15 cellular contexts compared by ENCODE assay signal in the genomic region with DNA sequence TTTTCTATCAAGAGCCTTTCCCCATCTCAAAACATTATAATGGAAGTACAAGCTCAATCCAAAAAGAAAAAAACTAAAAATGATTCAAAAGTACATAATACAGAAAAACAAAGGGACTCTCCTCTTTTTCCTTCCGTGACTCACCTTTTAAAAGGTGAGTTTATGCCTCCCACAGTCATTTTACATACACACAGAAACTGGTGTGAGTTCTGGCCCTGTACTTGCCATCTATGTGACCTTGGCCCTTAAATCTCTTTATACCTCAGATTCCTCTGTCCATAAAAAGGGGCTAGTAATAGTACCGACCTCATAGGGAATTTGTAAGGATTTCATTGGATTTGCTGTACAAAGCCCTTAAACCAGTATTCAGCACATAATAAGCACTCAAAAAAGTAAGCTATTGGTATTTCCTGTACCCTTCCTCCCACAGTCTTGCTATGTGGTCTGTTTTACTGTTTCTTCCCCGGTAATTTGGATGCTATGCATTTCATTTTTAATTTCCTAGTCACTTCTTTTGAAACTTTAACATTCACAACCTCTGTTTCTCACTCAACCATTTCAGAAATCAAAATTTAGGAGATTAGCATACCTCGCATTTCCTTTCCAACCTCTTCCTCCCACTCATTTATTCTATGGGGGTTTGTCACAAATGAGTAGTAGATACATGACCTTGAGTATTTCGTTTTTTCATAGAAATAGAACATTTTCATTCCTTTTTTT. TPM values are rescaled to one million over a fixed set of nuclear protein-coding genes. Genes with fewer than 3 reads are reported as not detected.
DNase-seq lines count a peak whose midpoint lies in the region; ATAC-seq and TF ChIP-seq lines count a peak whose summit lies in the region.
"Had no signal": no experiment of that assay in that cellular context is flagged by ENCODE, and none has a peak within 500 bp of the region (broad histone marks: within the 10 kb centered on the region; RNA-seq: fewer than 3 reads in every experiment).

No MANE protein-coding gene starts in this region.

- peak overlapping the region; percentile 68 to 75 for H3K4me3 Mint-ChIP-seq in activated T-cell treated with anti-CD3 and anti-CD28 coated beads, Interleukin-2, amount 50 U/mL, for 72 hours
- H3K4me3 Mint-ChIP-seq in T-helper 17 cell, result peak overlapping the region; percentile 67
- peak overlapping the region; percentile 49 to 70 for H3K4me3 Mint-ChIP-seq in effector memory CD8-positive, alpha-beta T cell

- WGBS in esophagus muscularis mucosa, result 79% methylated on average over 5 of the region's 5 CpGs

- intact Hi-C loops in esophagus muscularis mucosa (cut with DNase I), result no loop called here

- ATAC-seq in activated T-cell treated with anti-CD3 and anti-CD28 coated beads, Interleukin-2, amount 50 U/mL, for 72 hours (replicated peaks in 1 of 2), result peak; percentile 66 to 72
- ATAC-seq in T-helper 17 cell, result peak; percentile 26
- no peak for ATAC-seq in effector memory CD8-positive, alpha-beta T cell (replicated peaks)
- peak; percentile 67 for ATAC-seq in stimulated activated naive CD8-positive, alpha-beta T cell treated with anti-CD3 and anti-CD28 coated beads, Interleukin-15, Interleukin-2, amounts not matched to agents 100 U/mL and 50 U/mL, for 24 hours

- H3K27me3 ChIP-seq in esophagus muscularis mucosa, result no peaks in the 10 kb centered on the region
- H3K27me3 ChIP-seq: cardiac muscle cell had no signal

- no peak for TF ChIP-seq CTCF in esophagus muscularis mucosa (IDR thresholded peaks at IDR 0.05)

- H3K4me1 ChIP-seq in esophagus muscularis mucosa, result peaks cover 0 to 3% (median 0%) of the 10 kb centered on the region in 4 donors

- no peak for TF ChIP-seq POLR2A in esophagus muscularis mucosa (IDR thresholded peaks at IDR 0.05; ENCODE audit: low read depth)

- H3K36me3 ChIP-seq in esophagus muscularis mucosa, result peaks cover 8 to 44% (median 24%) of the 10 kb centered on the region in 4 donors

- peaks cover 5 to 36% of the 10 kb centered on the region in 2 donors for H3K36me3 Mint-ChIP-seq in activated T-cell treated with anti-CD3 and anti-CD28 coated beads, Interleukin-2, amount 50 U/mL, for 72 hours (ENCODE audit: insufficient read depth in 2 of 2)
- peaks cover 14% of the 10 kb centered on the region for H3K36me3 Mint-ChIP-seq in T-helper 17 cell (ENCODE audit: low read depth)
- H3K36me3 Mint-ChIP-seq in effector memory CD8-positive, alpha-beta T cell (ENCODE audit: insufficient read depth), result peaks cover 50% of the 10 kb centered on the region

- no peak overlapping the region for H3K4me3 ChIP-seq in esophagus muscularis mucosa
- H3K4me3 ChIP-seq: cardiac muscle cell, HAP-1 had no signal

- H3K9me3 ChIP-seq in T-helper 17 cell (ENCODE audit: control insufficient read depth, low read length, poor library complexity, severe bottlenecking) (no peaks in the 10 kb centered on the region), esophagus muscularis mucosa (no peaks in the 10 kb centered on the region)
- H3K9me3 ChIP-seq: HAP-1 had no signal

- H3K27ac Mint-ChIP-seq in activated T-cell treated with anti-CD3 and anti-CD28 coated beads, Interleukin-2, amount 50 U/mL, for 72 hours, result peak overlapping the region; percentile 68
- no peak overlapping the region for H3K27ac Mint-ChIP-seq in T-helper 17 cell
- H3K27ac Mint-ChIP-seq in effector memory CD8-positive, alpha-beta T cell, result no peak overlapping the region

- H3K27me3 Mint-ChIP-seq in activated T-cell treated with anti-CD3 and anti-CD28 coated beads, Interleukin-2, amount 50 U/mL, for 72 hours (ENCODE audit: low read depth), result no peaks in the 10 kb centered on the region
- H3K27me3 Mint-ChIP-seq in T-helper 17 cell, result no peaks in the 10 kb centered on the region
- no peaks in the 10 kb centered on the region for H3K27me3 Mint-ChIP-seq in effector memory CD8-positive, alpha-beta T cell

- no peak for TF ChIP-seq EP300 in esophagus muscularis mucosa (IDR thresholded peaks at IDR 0.05)

- no peak for DNase-seq in activated T-cell treated with anti-CD3 and anti-CD28 coated beads, Interleukin-2, amount 50 U/mL, for 72 hours
- no peak for DNase-seq in activated T-cell treated with anti-CD3 and anti-CD28 coated beads, Interleukin-2, amount 50 U/mL, for 1 hour
- no peak for DNase-seq in T-helper 17 cell
- DNase-seq in effector memory CD8-positive, alpha-beta T cell, result no peak
- DNase-seq in stimulated activated naive CD8-positive, alpha-beta T cell treated with anti-CD3 and anti-CD28 coated beads, Interleukin-15, Interleukin-2, amounts not matched to agents 100 U/mL and 50 U/mL, for 24 hours, result no peak
- no peak for DNase-seq in stimulated activated naive CD4-positive, alpha-beta T cell treated with Interleukin-2 at 50 U/mL for 16 hours (lab: John Stamatoyannopoulos, UW)
- no peak for DNase-seq in cerebellar cortex (ENCODE audit: low spot score)
- no peak for DNase-seq in esophagus muscularis mucosa (ENCODE audit: extremely low spot score)
- DNase-seq: DMS53; NCI-H1048; NCI-H345; stimulated activated CD8-positive, alpha-beta memory T cell treated with anti-CD3 and anti-CD28 coated beads, Interleukin-4, amount 100 ng/mL, for 48 hours; T-helper 9 cell had no signal

- no peaks in the 10 kb centered on the region for H3K9me3 Mint-ChIP-seq in activated T-cell treated with anti-CD3 and anti-CD28 coated beads, Interleukin-2, amount 50 U/mL, for 72 hours
- H3K9me3 Mint-ChIP-seq in effector memory CD8-positive, alpha-beta T cell, result no peaks in the 10 kb centered on the region

- peaks cover 58% of the 10 kb centered on the region for H3K4me1 Mint-ChIP-seq in activated T-cell treated with anti-CD3 and anti-CD28 coated beads, Interleukin-2, amount 50 U/mL, for 72 hours (ENCODE audit: low read depth)
- H3K4me1 Mint-ChIP-seq in T-helper 17 cell, result peaks cover 46% of the 10 kb centered on the region
- H3K4me1 Mint-ChIP-seq in effector memory CD8-positive, alpha-beta T cell (ENCODE audit: low read depth in 2 of 2), result peaks cover 38 to 58% of the 10 kb centered on the region in 2 donors

- H3K27ac ChIP-seq in esophagus muscularis mucosa (replicated peaks in 1 of 4), result no peak overlapping the region

RNA-seq across cellular contexts. Expression of gene STK17A, which starts 39.0 kb away (rescaled TPM):
- 10 to 100 TPM; 49.2 to 56.4 TPM for total RNA-seq in activated T-cell treated with anti-CD3 and anti-CD28 coated beads, Interleukin-2, amount 50 U/mL, for 72 hours
- total RNA-seq in T-helper 17 cell, result 100 to 1,000 TPM; 107 to 124 TPM
- total RNA-seq in esophagus muscularis mucosa, result 10 to 100 TPM; 19.5 to 33.3 (median 24.6) TPM
